In genomic region chr11:56968524-56968923, GRCh38 we compare ENCODE assay signal across 40 cellular contexts. TPM values are rescaled to one million over a fixed set of nuclear protein-coding genes. Genes with fewer than 3 reads are reported as not detected.
"Had no signal": no experiment of that assay in that cellular context is flagged by ENCODE, and none has a peak within 500 bp of the region (broad histone marks: within the 10 kb centered on the region; RNA-seq: fewer than 3 reads in every experiment).

No MANE protein-coding gene starts in this region.

- ATAC-seq: activated CD4-positive, alpha-beta T cell treated with anti-CD3 and anti-CD28 coated beads for 36 hours; activated CD8-positive, alpha-beta memory T cell treated with anti-CD3 and anti-CD28 coated beads, Interleukin-2, amount 10 ng/mL, durations not matched to agents 7 days and 5 days; activated CD8-positive, alpha-beta T cell treated with anti-CD3 and anti-CD28 coated beads, Interleukin-2, amount 10 ng/mL, durations not matched to agents 7 days and 5 days; activated naive CD8-positive, alpha-beta T cell treated with anti-CD3 and anti-CD28 coated beads, Interleukin-2, amount 50 U/mL, for 24 hours; body of pancreas; foreskin keratinocyte; gastrocnemius medialis; heart left ventricle; T-helper 17 cell had no signal

- H3K4me3 ChIP-seq: adrenal gland, body of pancreas, cardiac muscle cell, coronary artery, dorsolateral prefrontal cortex, gastrocnemius medialis, heart left ventricle had no signal

- H3K27me3 Mint-ChIP-seq: activated CD4-positive, alpha-beta memory T cell treated with anti-CD3 and anti-CD28 coated beads for 36 hours; activated CD4-positive, alpha-beta T cell treated with anti-CD3 and anti-CD28 coated beads for 36 hours; activated CD4-positive, alpha-beta T cell treated with anti-CD3 and anti-CD28 coated beads, Interleukin-2, amount 10 ng/mL, durations not matched to agents 24 days and 14 days; activated CD8-positive, alpha-beta memory T cell treated with anti-CD3 and anti-CD28 coated beads, Interleukin-2, amount 10 ng/mL, durations not matched to agents 7 days and 5 days; activated naive CD4-positive, alpha-beta T cell treated with anti-CD3 and anti-CD28 coated beads, Interleukin-2, amount 50 U/mL, for 24 hours; activated naive CD8-positive, alpha-beta T cell treated with anti-CD3 and anti-CD28 coated beads for 36 hours; activated naive CD8-positive, alpha-beta T cell treated with anti-CD3 and anti-CD28 coated beads, Interleukin-2, amount 50 U/mL, for 24 hours; dendritic cell treated with granulocyte-macrophage colony-stimulating factor and Interleukin-4, amounts not matched to agents 40 ng/mL and 50 ng/mL, for 4 days; T-helper 17 cell had no signal

- H3K4me1 ChIP-seq: adrenal gland, body of pancreas, foreskin keratinocyte, gastrocnemius medialis, heart left ventricle had no signal

- H3K9me3 ChIP-seq: adrenal gland, body of pancreas, gastrocnemius medialis had no signal

- H3K36me3 ChIP-seq: adrenal gland, cardiac muscle cell, gastrocnemius medialis, heart left ventricle had no signal

- H3K36me3 Mint-ChIP-seq: activated CD4-positive, alpha-beta memory T cell treated with anti-CD3 and anti-CD28 coated beads for 36 hours; activated CD8-positive, alpha-beta memory T cell treated with anti-CD3 and anti-CD28 coated beads, Interleukin-2, amount 10 ng/mL, durations not matched to agents 7 days and 5 days; activated naive CD4-positive, alpha-beta T cell treated with anti-CD3 and anti-CD28 coated beads, Interleukin-2, amount 50 U/mL, for 24 hours; activated naive CD8-positive, alpha-beta T cell treated with anti-CD3 and anti-CD28 coated beads for 36 hours had no signal

- H3K27ac ChIP-seq: adrenal gland, body of pancreas, cardiac muscle cell, coronary artery, dorsolateral prefrontal cortex, foreskin keratinocyte, gastrocnemius medialis, heart left ventricle had no signal

- H3K9me3 Mint-ChIP-seq: activated naive CD4-positive, alpha-beta T cell treated with anti-CD3 and anti-CD28 coated beads, Interleukin-2, amount 50 U/mL, for 24 hours had no signal

- DNase-seq: activated CD4-positive, alpha-beta memory T cell treated with anti-CD3 and anti-CD28 coated beads for 36 hours; activated CD4-positive, alpha-beta T cell treated with anti-CD3 and anti-CD28 coated beads for 36 hours; activated CD4-positive, alpha-beta T cell treated with anti-CD3 and anti-CD28 coated beads, Interleukin-2, amount 10 ng/mL, durations not matched to agents 24 days and 14 days; activated CD4-positive, CD25-positive, alpha-beta regulatory T cell; activated CD4-positive, CD25-positive, alpha-beta regulatory T cell treated with anti-CD3 and anti-CD28 coated beads, Interleukin-2, amount 50 U/mL, for 72 hours; activated CD8-positive, alpha-beta memory T cell treated with anti-CD3 and anti-CD28 coated beads, Interleukin-2, amount 10 ng/mL, durations not matched to agents 7 days and 5 days; activated CD8-positive, alpha-beta memory T cell treated with anti-CD3 and anti-CD28 coated beads, Interleukin-2, amount 50 U/mL, for 4 hours; activated CD8-positive, alpha-beta T cell treated with anti-CD3 and anti-CD28 coated beads, Interleukin-2, amount 10 ng/mL, durations not matched to agents 7 days and 5 days; activated effector memory CD4-positive, alpha-beta T cell treated with anti-CD3 and anti-CD28 coated beads, Interleukin-2, amount 50 U/mL, for 16 hours; activated naive CD4-positive, alpha-beta T cell treated with anti-CD3 and anti-CD28 coated beads for 36 hours; activated naive CD8-positive, alpha-beta T cell treated with anti-CD3 and anti-CD28 coated beads for 36 hours; activated naive CD8-positive, alpha-beta T cell treated with anti-CD3 and anti-CD28 coated beads, Interleukin-2, amount 50 U/mL, for 24 hours; activated T-cell treated with anti-CD3 and anti-CD28 coated beads, Interleukin-2, amount 50 U/mL, for 1 hour; activated T-cell treated with anti-CD3 and anti-CD28 coated beads, Interleukin-2, amount 50 U/mL, for 48 hours; adrenal gland; amygdala; aorta; body of pancreas; central memory CD4-positive, alpha-beta T cell; cerebellar nuclear complex; dorsolateral prefrontal cortex; effector memory CD4-positive, alpha-beta T cell; endodermal cell; gastrocnemius medialis; glutamatergic neuron; heart left ventricle; T-helper 1 cell; T-helper 17 cell; T1000 had no signal

- H3K4me1 Mint-ChIP-seq: activated CD4-positive, alpha-beta T cell treated with anti-CD3 and anti-CD28 coated beads for 36 hours; activated CD4-positive, alpha-beta T cell treated with anti-CD3 and anti-CD28 coated beads, Interleukin-2, amount 10 ng/mL, durations not matched to agents 24 days and 14 days; activated CD8-positive, alpha-beta memory T cell treated with anti-CD3 and anti-CD28 coated beads, Interleukin-2, amount 10 ng/mL, durations not matched to agents 7 days and 5 days; activated naive CD4-positive, alpha-beta T cell treated with anti-CD3 and anti-CD28 coated beads, Interleukin-2, amount 50 U/mL, for 24 hours; activated naive CD8-positive, alpha-beta T cell treated with anti-CD3 and anti-CD28 coated beads for 36 hours; activated naive CD8-positive, alpha-beta T cell treated with anti-CD3 and anti-CD28 coated beads, Interleukin-2, amount 50 U/mL, for 24 hours; endodermal cell; T-helper 17 cell had no signal

- H3K27me3 ChIP-seq: adrenal gland, body of pancreas, cardiac muscle cell, foreskin keratinocyte, gastrocnemius medialis, heart left ventricle had no signal

- H3K27ac Mint-ChIP-seq: activated CD4-positive, alpha-beta memory T cell treated with anti-CD3 and anti-CD28 coated beads for 36 hours; activated CD4-positive, alpha-beta T cell treated with anti-CD3 and anti-CD28 coated beads for 36 hours; activated CD4-positive, alpha-beta T cell treated with anti-CD3 and anti-CD28 coated beads, Interleukin-2, amount 10 ng/mL, durations not matched to agents 24 days and 14 days; activated CD8-positive, alpha-beta memory T cell treated with anti-CD3 and anti-CD28 coated beads, Interleukin-2, amount 10 ng/mL, durations not matched to agents 7 days and 5 days; activated CD8-positive, alpha-beta T cell treated with anti-CD3 and anti-CD28 coated beads, Interleukin-2, amount 10 ng/mL, durations not matched to agents 7 days and 5 days; activated naive CD4-positive, alpha-beta T cell treated with anti-CD3 and anti-CD28 coated beads for 36 hours; activated naive CD4-positive, alpha-beta T cell treated with anti-CD3 and anti-CD28 coated beads, Interleukin-2, amount 50 U/mL, for 24 hours; activated naive CD8-positive, alpha-beta T cell treated with anti-CD3 and anti-CD28 coated beads for 36 hours; activated naive CD8-positive, alpha-beta T cell treated with anti-CD3 and anti-CD28 coated beads, Interleukin-2, amount 50 U/mL, for 24 hours; activated T-helper 1 cell treated with anti-CD3 and anti-CD28 coated beads, Interleukin-12 subunit alpha, Interleukin-12 subunit beta, Interleukin-2, Interleukin-4 antibody, amounts not matched to agents 30 ng/mL and 10 ng/mL and 1 ng/mL, durations not matched to agents 14 hours and 24 hours and 36 hours; activated T-helper 2 cell treated with anti-CD3 and anti-CD28 coated beads, Interferon-gamma antibody, Interleukin-2, Interleukin-4, amounts not matched to agents 10 μg/mL and 5 μg/mL and 100 μg/mL, durations not matched to agents 14 hours and 24 hours and 36 hours; dendritic cell treated with granulocyte-macrophage colony-stimulating factor and Interleukin-4, amounts not matched to agents 40 ng/mL and 50 ng/mL, for 4 days; endodermal cell; T-helper 17 cell; T-helper 2 cell treated with Interferon-gamma antibody and Interleukin-4, amounts not matched to agents 5 μg/mL and 100 μg/mL, for 36 hours had no signal

- H3K4me3 Mint-ChIP-seq: activated CD4-positive, alpha-beta memory T cell treated with anti-CD3 and anti-CD28 coated beads for 36 hours; activated CD4-positive, alpha-beta T cell treated with anti-CD3 and anti-CD28 coated beads for 36 hours; activated CD4-positive, alpha-beta T cell treated with anti-CD3 and anti-CD28 coated beads, Interleukin-2, amount 10 ng/mL, durations not matched to agents 24 days and 14 days; activated CD8-positive, alpha-beta memory T cell treated with anti-CD3 and anti-CD28 coated beads, Interleukin-2, amount 10 ng/mL, durations not matched to agents 7 days and 5 days; activated CD8-positive, alpha-beta T cell treated with anti-CD3 and anti-CD28 coated beads, Interleukin-2, amount 10 ng/mL, durations not matched to agents 7 days and 5 days; activated naive CD4-positive, alpha-beta T cell treated with anti-CD3 and anti-CD28 coated beads for 36 hours; activated naive CD4-positive, alpha-beta T cell treated with anti-CD3 and anti-CD28 coated beads, Interleukin-2, amount 50 U/mL, for 24 hours; activated naive CD8-positive, alpha-beta T cell treated with anti-CD3 and anti-CD28 coated beads for 36 hours; activated naive CD8-positive, alpha-beta T cell treated with anti-CD3 and anti-CD28 coated beads, Interleukin-2, amount 50 U/mL, for 24 hours; activated T-helper 1 cell treated with anti-CD3 and anti-CD28 coated beads, Interleukin-12 subunit alpha, Interleukin-12 subunit beta, Interleukin-2, Interleukin-4 antibody, amounts not matched to agents 30 ng/mL and 10 ng/mL and 1 ng/mL, durations not matched to agents 14 hours and 24 hours and 36 hours; dendritic cell treated with granulocyte-macrophage colony-stimulating factor and Interleukin-4, amounts not matched to agents 40 ng/mL and 50 ng/mL, for 4 days; endodermal cell; T-helper 17 cell; T-helper 2 cell treated with Interferon-gamma antibody and Interleukin-4, amounts not matched to agents 5 μg/mL and 100 μg/mL, for 36 hours had no signal

RNA-seq across cellular contexts. Expression of gene OR5AK2, which starts 20.2 kb away (rescaled TPM):
- total RNA-seq: activated CD4-positive, alpha-beta memory T cell treated with anti-CD3 and anti-CD28 coated beads for 36 hours; activated CD4-positive, alpha-beta T cell treated with anti-CD3 and anti-CD28 coated beads for 36 hours; activated CD4-positive, alpha-beta T cell treated with anti-CD3 and anti-CD28 coated beads, Interleukin-2, amount 10 ng/mL, durations not matched to agents 24 days and 14 days; activated CD8-positive, alpha-beta memory T cell treated with anti-CD3 and anti-CD28 coated beads for 36 hours; activated CD8-positive, alpha-beta memory T cell treated with anti-CD3 and anti-CD28 coated beads, Interleukin-2, amount 10 ng/mL, durations not matched to agents 7 days and 5 days; activated CD8-positive, alpha-beta T cell treated with anti-CD3 and anti-CD28 coated beads, Interleukin-2, amount 10 ng/mL, durations not matched to agents 7 days and 5 days; activated naive CD4-positive, alpha-beta T cell treated with anti-CD3 and anti-CD28 coated beads for 36 hours; activated naive CD8-positive, alpha-beta T cell treated with anti-CD3 and anti-CD28 coated beads for 36 hours; activated T-helper 1 cell treated with anti-CD3 and anti-CD28 coated beads, Interleukin-12 subunit alpha, Interleukin-12 subunit beta, Interleukin-2, Interleukin-4 antibody, amounts not matched to agents 30 ng/mL and 10 ng/mL and 1 ng/mL, durations not matched to agents 14 hours and 24 hours and 36 hours; activated T-helper 2 cell treated with anti-CD3 and anti-CD28 coated beads, Interferon-gamma antibody, Interleukin-2, Interleukin-4, amounts not matched to agents 10 μg/mL and 5 μg/mL and 100 μg/mL, durations not matched to agents 14 hours and 24 hours and 36 hours; adrenal gland; aorta; body of pancreas; cardiac muscle cell; dorsolateral prefrontal cortex; endodermal cell; epithelial cell of proximal tubule; esophagus mucosa; foreskin keratinocyte; gastrocnemius medialis; heart left ventricle; T-helper 17 cell had no signal
- polyA plus RNA-seq: adrenal gland, aorta, cardiac muscle cell, foreskin keratinocyte, heart left ventricle had no signal
